16 cellular contexts compared by ENCODE assay signal in genomic region chr3:59654953-59655430, GRCh38.
A peak's percentile ranks its signal among the peaks of the same experiment; 100 is the strongest.
DNase-seq lines count a peak whose midpoint lies in the region; ATAC-seq and TF ChIP-seq lines count a peak whose summit lies in the region.
"Had no signal": no experiment of that assay in that cellular context is flagged by ENCODE, and none has a peak within 500 bp of the region (broad histone marks: within the 10 kb centered on the region; RNA-seq: fewer than 3 reads in every experiment).

No MANE protein-coding gene starts in this region.

- peak; percentile 35; the same call in 2 of the 3 replicates for ATAC-seq in GM23338

- no peaks in the 10 kb centered on the region for H3K79me2 ChIP-seq in GM23338 (replicated peaks; ENCODE audit: insufficient read depth)
- no peaks in the 10 kb centered on the region for H3K79me2 ChIP-seq in osteoblast (ENCODE audit: insufficient read depth, low read length)

- H3K4me1 ChIP-seq in GM23338 (ENCODE audit: insufficient read depth) (no peaks in the 10 kb centered on the region), esophagus (ENCODE audit: control insufficient read depth in 2 of 2, insufficient read depth in 2 of 2, low read length in 1 of 2) (peaks cover 4 to 11% of the 10 kb centered on the region in 2 donors), osteoblast (ENCODE audit: insufficient read depth, low read length) (peaks cover 20% of the 10 kb centered on the region)

- H3K27me3 Mint-ChIP-seq in GM23338 (ENCODE audit: insufficient read depth, low read depth, poor library complexity) (peaks cover 3% of the 10 kb centered on the region), MCF 10A (ENCODE audit: insufficient read depth, unreplicated experiment) (no peaks in the 10 kb centered on the region)
- H3K27me3 Mint-ChIP-seq: CD4-positive, alpha-beta T cell had no signal

- H4K20me1 ChIP-seq in GM23338 (replicated peaks; ENCODE audit: insufficient read depth) (no peaks in the 10 kb centered on the region), osteoblast (ENCODE audit: insufficient read depth, low read length) (no peaks in the 10 kb centered on the region)

- 0 out of 2 replicates have a peak, but pooled peaks cover 6% of the 10 kb centered on the region for H3K9me2 ChIP-seq in GM23338 (ENCODE audit: insufficient read depth)

- POLR2A ChIA-PET in MCF 10A (lab: Yijun Ruan, JAX) = interaction anchor here (1.5 kb wide), 1 partner anchor 163 kb away, joined by 4 read pairs; no protein-coding TSS in a partner anchor

- no peaks in the 10 kb centered on the region for H3F3A ChIP-seq in GM23338 (replicated peaks; ENCODE audit: low read depth)

- H3K27ac Mint-ChIP-seq in GM23338 = no peak overlapping the region
- peak overlapping the region; percentile 53 for H3K27ac Mint-ChIP-seq in MCF 10A (ENCODE audit: low read depth, unreplicated experiment)
- H3K27ac Mint-ChIP-seq: CD4-positive, alpha-beta T cell; HFFc6 had no signal

- H3K4me3 ChIP-seq in GM23338 (no peak overlapping the region), esophagus (ENCODE audit: low read depth in 1 of 2, low read length in 2 of 2) (peak overlapping the region in 1 of 2 donors; percentile 22), osteoblast (ENCODE audit: insufficient read depth, low read length) (no peak overlapping the region), foreskin fibroblast (ENCODE audit: low read depth in 1 of 2, low read length in 2 of 2) (no peak overlapping the region)

- H3K9me3 ChIP-seq in esophagus (ENCODE audit: control insufficient read depth in 2 of 2, insufficient read depth in 1 of 2, low read depth in 1 of 2, low read length in 1 of 2) (no peaks in the 10 kb centered on the region), osteoblast (ENCODE audit: low read depth, low read length) (no peaks in the 10 kb centered on the region)

- no peaks in the 10 kb centered on the region for H3K4me1 Mint-ChIP-seq in GM23338
- H3K4me1 Mint-ChIP-seq in MCF 10A (ENCODE audit: insufficient read depth, unreplicated experiment) = peaks cover 21% of the 10 kb centered on the region

- 53 to 63% methylated on average over 3 of the region's 3 CpGs for WGBS in esophagus, 2 donors

- CTCF ChIA-PET in MCF 10A (lab: Yijun Ruan, JAX) = interaction anchor here (1.7 kb wide), 1 partner anchor 78 kb away, joined by 5 read pairs; no protein-coding TSS in a partner anchor

- TF ChIP-seq CTCF in GM23338 (conservative IDR thresholded peaks at IDR 0.05; ENCODE audit: low read depth in 2 of 2) (no peak), MCF 10A (IDR thresholded peaks at IDR 0.05; ENCODE audit: unreplicated experiment) (no peak), osteoblast (IDR thresholded peaks at IDR 0.05; ENCODE audit: extremely low read depth, low read depth, low read length) (no peak), foreskin fibroblast (IDR thresholded peaks at IDR 0.05; ENCODE audit: low read depth, low read length) (no peak)

- H3K36me3 ChIP-seq in GM23338 (ENCODE audit: insufficient read depth) (no peaks in the 10 kb centered on the region), esophagus (ENCODE audit: control insufficient read depth in 2 of 2, insufficient read depth in 2 of 2, low read length in 1 of 2) (no peaks in the 10 kb centered on the region), osteoblast (ENCODE audit: insufficient read depth, low read length) (no peaks in the 10 kb centered on the region)

- H3K27ac ChIP-seq in GM23338 (ENCODE audit: low read depth) = no peak overlapping the region
- H3K27ac ChIP-seq in esophagus (ENCODE audit: low read depth in 2 of 2, low read length in 1 of 2) = peak overlapping the region; percentile 74 to 93
- H3K27ac ChIP-seq in osteoblast (ENCODE audit: low read depth, low read length) = no peak overlapping the region

- H3K36me3 Mint-ChIP-seq in GM23338 (ENCODE audit: low read depth) (peaks cover 3% of the 10 kb centered on the region; the same call in 2 of the 3 replicates), MCF 10A (ENCODE audit: insufficient read depth, unreplicated experiment) (no peaks in the 10 kb centered on the region)

- intact Hi-C loops in MCF 10A (cut with micrococcal nuclease) = no loop called here

- H3K4me2 ChIP-seq in GM23338 (no peak overlapping the region), osteoblast (ENCODE audit: insufficient read depth, low read length) (peak overlapping the region; percentile 64)

- H3K4me3 Mint-ChIP-seq in GM23338 (no peak overlapping the region), MCF 10A (ENCODE audit: unreplicated experiment) (no peak overlapping the region)
- H3K4me3 Mint-ChIP-seq: CD4-positive, alpha-beta T cell; HFFc6 had no signal

- H3K27me3 ChIP-seq in GM23338 (ENCODE audit: insufficient read depth) (no peaks in the 10 kb centered on the region), esophagus (ENCODE audit: control insufficient read depth in 1 of 2, insufficient read depth in 2 of 2, low read length in 2 of 2) (no peaks in the 10 kb centered on the region), osteoblast (ENCODE audit: insufficient read depth, low read length) (no peaks in the 10 kb centered on the region)

- DNase-seq in GM23338 (ENCODE audit: low spot score) (no peak), MCF 10A (ENCODE audit: unreplicated experiment) (peak; percentile 46), osteoblast (ENCODE audit: insufficient read length, low spot score, missing footprints) (no peak), foreskin fibroblast (no peak), NCI-H510A treated with DMSO at 0.1 percent for 48 hours (lab: John Stamatoyannopoulos, UW) (no peak), dermis blood vessel endothelial cell (no peak)
- no peak for DNase-seq in stimulated activated CD4-positive, alpha-beta T cell treated with anti-CD3 and anti-CD28 coated beads, Interleukin-15, amount 100 ng/mL, for 24 hours
- DNase-seq: AML-193; CD4-positive, alpha-beta T cell; DND-41; HFFc6; Karpas-422; NCI-H1417 treated with DMSO at 0.1 percent for 48 hours; NCI-H2029 treated with DMSO at 0.1 percent for 48 hours; NCI-H524 had no signal

- peaks cover 8% of the 10 kb centered on the region for H3K9me3 Mint-ChIP-seq in GM23338
- H3K9me3 Mint-ChIP-seq in MCF 10A (ENCODE audit: unreplicated experiment) = peaks cover 10% of the 10 kb centered on the region

- no TSS peak for BruUV-seq in MCF 10A (replicated peaks; lab: Mats Ljungman, UMichigan)

- H2AFZ ChIP-seq in GM23338 = peak overlapping the region; percentile 64; the same call in 1 of the 2 replicates
- no peak overlapping the region for H2AFZ ChIP-seq in osteoblast (ENCODE audit: low read length)

TF ChIP-seq in GM23338, 12 proteins besides CTCF, POLR2A, EP300 and RAD21 (continues in another document):
- TF ChIP-seq CREB1 (CRISPR knock-in tag; IDR thresholded peaks at IDR 0.05; ENCODE audit: low read depth) = no peak
- no peak for TF ChIP-seq ZNF462 (CRISPR knock-in tag; IDR thresholded peaks at IDR 0.05)
- TF ChIP-seq NANOG (IDR thresholded peaks at IDR 0.05; ENCODE audit: borderline replicate concordance) = no peak

Comparison
In these comparisons a context has a peak if more than half of its experiments do, and no peak if none do; other contexts are left out.
1. H3K27ac ChIP-seq: peak in esophagus (2 of 2); none in GM23338 (single experiment) and osteoblast (single experiment).